Comparison of ENCODE assay signal across 20 cellular contexts in the genomic region with DNA sequence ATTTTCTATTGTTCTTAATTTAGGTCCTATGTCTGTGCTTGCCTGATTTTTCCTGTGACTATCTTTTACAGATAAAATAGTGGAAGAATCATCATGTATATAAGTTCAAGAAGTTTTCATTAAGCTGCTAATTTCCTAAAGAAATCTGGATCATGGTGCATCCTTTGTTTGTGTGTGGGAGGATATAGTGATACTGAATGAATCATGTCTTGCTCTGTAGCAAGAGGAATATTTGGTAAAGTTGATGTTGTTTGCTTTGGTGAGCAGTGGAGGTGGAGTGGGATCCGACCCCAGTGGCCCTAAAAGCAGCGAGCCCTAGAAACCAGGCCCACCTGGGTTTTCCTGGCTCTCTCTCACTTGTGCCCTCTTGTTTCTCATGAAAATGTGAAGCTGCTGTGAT.
DNase-seq lines count a peak whose midpoint lies in the region; ATAC-seq, FAIRE-seq and TF ChIP-seq lines count a peak whose summit lies in the region.
"Had no signal": no experiment of that assay in that cellular context is flagged by ENCODE, and none has a peak within 500 bp of the region (broad histone marks: within the 10 kb centered on the region; RNA-seq: fewer than 3 reads in every experiment).

No MANE protein-coding gene starts in this region.

- TF ChIP-seq POLR2A in stomach (IDR thresholded peaks at IDR 0.05) = no peak

- WGBS in stomach, 5 donors = 78 to 98% (median 94%) methylated on average over 2 of the region's 2 CpGs

- 0 out of 2 replicates have a peak overlapping the region, but pooled peaks have one; percentile 11 for H3K4me3 Mint-ChIP-seq in HFFc6
- H3K4me3 Mint-ChIP-seq: activated CD4-positive, alpha-beta memory T cell treated with anti-CD3 and anti-CD28 coated beads, Interleukin-2, amount 10 ng/mL, durations not matched to agents 7 days and 5 days had no signal

- peak overlapping the region; percentile 97 for H3K27ac Mint-ChIP-seq in HFFc6
- H3K27ac Mint-ChIP-seq: activated CD4-positive, alpha-beta memory T cell treated with anti-CD3 and anti-CD28 coated beads, Interleukin-2, amount 10 ng/mL, durations not matched to agents 7 days and 5 days had no signal

- in situ Hi-C loops in KBM-7 (cut with MboI; ENCODE audit: low pct_unique_long_range_greater_than_20kb, low sequenced_read_pairs) = no loop called here

- TF ChIP-seq EP300 in stomach (IDR thresholded peaks at IDR 0.05) = no peak

- peak overlapping the region; percentile 6 for H3K4me2 ChIP-seq in keratinocyte (ENCODE audit: control insufficient read depth, extremely low read depth, insufficient read depth, low read depth, low read length)
- H3K4me2 ChIP-seq: BLaER1 had no signal

- peak overlapping the region; percentile 77 for H3K27ac ChIP-seq in keratinocyte (ENCODE audit: control insufficient read depth, insufficient read depth, low read length)
- peak overlapping the region in 3 of 5 donors; percentile 77 to 83 (median 77) for H3K27ac ChIP-seq in stomach
- H3K27ac ChIP-seq: BLaER1, cardiac muscle cell, parathyroid adenoma had no signal

- H3K4me1 ChIP-seq in keratinocyte (ENCODE audit: control insufficient read depth, extremely low read depth, insufficient read depth, low read length) (peaks cover 55% of the 10 kb centered on the region), stomach (peaks cover 36 to 90% (median 68%) of the 10 kb centered on the region in 4 donors)

- peak; percentile 43 for FAIRE-seq in keratinocyte (lab: Jason Lieb, UNC)
- FAIRE-seq: G401.6, H54, urothelium cell line had no signal

- dilution Hi-C loops in keratinocyte (cut with MboI; ENCODE audit: extremely low pct_ligation_motif_present, low sequenced_read_pairs) = no loop called here

- no peaks in the 10 kb centered on the region for H4K20me1 ChIP-seq in keratinocyte (ENCODE audit: control insufficient read depth, extremely low read depth, insufficient read depth, low read length)

- TF ChIP-seq CTCF in HFFc6 (IDR thresholded peaks at IDR 0.05) = no peak
- no peak for TF ChIP-seq CTCF in keratinocyte (optimal IDR thresholded peaks at IDR 0.05 in 1 of 3, IDR thresholded peaks at IDR 0.05 in 1 of 3, conservative IDR thresholded peaks at IDR 0.05 in 1 of 3; ENCODE audit: extremely low read depth in 1 of 3, insufficient read depth in 2 of 3, low read length in 3 of 3)
- no peak for TF ChIP-seq CTCF in stomach (IDR thresholded peaks at IDR 0.05)

- no peak for DNase-seq in HFFc6
- peak; percentile 84 for DNase-seq in amniotic epithelial cell (ENCODE audit: low read depth)
- no peak for DNase-seq in keratinocyte (ENCODE audit: low read depth, low spot score)
- no peak for DNase-seq in stomach
- no peak for DNase-seq in KBM-7
- DNase-seq in posterior vena cava (ENCODE audit: low spot score) = no peak
- DNase-seq in NCI-H2196 (lab: John Stamatoyannopoulos, UW; ENCODE audit: unreplicated experiment) = no peak
- DNase-seq: activated CD4-positive, alpha-beta memory T cell treated with anti-CD3 and anti-CD28 coated beads, Interleukin-2, amount 10 ng/mL, durations not matched to agents 7 days and 5 days; activated effector memory CD4-positive, alpha-beta T cell treated with Interleukin-2 at 50 U/mL for 16 hours; MG63; NCI-H2029; NCI-H82; SHP77 treated with DMSO at 0.1 percent for 48 hours had no signal

- H3K79me2 ChIP-seq in keratinocyte (ENCODE audit: control insufficient read depth, insufficient read depth, low read length) = peaks cover 75% of the 10 kb centered on the region

- H3K27me3 Mint-ChIP-seq in HFFc6 (ENCODE audit: insufficient read depth) = peaks cover 3% of the 10 kb centered on the region; the same call in 1 of the 2 replicates
- H3K27me3 Mint-ChIP-seq: activated CD4-positive, alpha-beta memory T cell treated with anti-CD3 and anti-CD28 coated beads, Interleukin-2, amount 10 ng/mL, durations not matched to agents 7 days and 5 days had no signal

- intact Hi-C loops in stomach (cut with DNase I; ENCODE audit: low total_unique reads) (no loop called here), posterior vena cava (cut with DNase I) (no loop called here)

- H3K4me3 ChIP-seq in keratinocyte (ENCODE audit: control insufficient read depth in 2 of 3, extremely low read depth in 1 of 3, insufficient read depth in 2 of 3, low read depth in 1 of 3, low read length in 3 of 3) (no peak overlapping the region), stomach (no peak overlapping the region)
- H3K4me3 ChIP-seq: BLaER1, cardiac muscle cell, MG63 had no signal

- H3K9ac ChIP-seq in keratinocyte (ENCODE audit: control insufficient read depth, extremely low read depth, insufficient read depth, low read length) = no peak overlapping the region
- H3K9ac ChIP-seq: BLaER1, parathyroid adenoma had no signal

- H3K9me3 ChIP-seq in keratinocyte (ENCODE audit: control insufficient read depth, low read depth, low read length) (no peaks in the 10 kb centered on the region), stomach (no peaks in the 10 kb centered on the region)
- H3K9me3 ChIP-seq: BLaER1, MG63 had no signal

- H2AFZ ChIP-seq in keratinocyte (ENCODE audit: control insufficient read depth, low read length) = no peak overlapping the region
- H2AFZ ChIP-seq: parathyroid adenoma had no signal

- peaks cover 4% of the 10 kb centered on the region; the same call in 1 of the 2 replicates for H3K36me3 Mint-ChIP-seq in HFFc6 (ENCODE audit: low read depth)

- no peak for ATAC-seq in GM21529 (IDR thresholded peaks at IDR 0.05; ENCODE audit: unreplicated experiment)

- H3K9me1 ChIP-seq in keratinocyte (ENCODE audit: control insufficient read depth, extremely low read depth, insufficient read depth, low read length) = no peaks in the 10 kb centered on the region

- H3K36me3 ChIP-seq in keratinocyte (ENCODE audit: control insufficient read depth in 2 of 2, extremely low read depth in 1 of 2, insufficient read depth in 2 of 2, low read length in 2 of 2) (no peaks in the 10 kb centered on the region), stomach (no peaks in the 10 kb centered on the region)
- H3K36me3 ChIP-seq: cardiac muscle cell, MG63 had no signal

- H3K4me1 Mint-ChIP-seq in HFFc6 (ENCODE audit: low read depth) = peaks cover 79% of the 10 kb centered on the region
- H3K4me1 Mint-ChIP-seq: activated CD4-positive, alpha-beta memory T cell treated with anti-CD3 and anti-CD28 coated beads, Interleukin-2, amount 10 ng/mL, durations not matched to agents 7 days and 5 days had no signal

- H3K9me3 Mint-ChIP-seq in HFFc6 = no peaks in the 10 kb centered on the region
- H3K9me3 Mint-ChIP-seq: activated CD4-positive, alpha-beta memory T cell treated with anti-CD3 and anti-CD28 coated beads, Interleukin-2, amount 10 ng/mL, durations not matched to agents 7 days and 5 days had no signal

- H3K27me3 ChIP-seq in keratinocyte (ENCODE audit: control insufficient read depth, extremely low read depth, insufficient read depth, low read length) = no peaks in the 10 kb centered on the region
- H3K27me3 ChIP-seq in stomach = no peaks in the 10 kb centered on the region
- H3K27me3 ChIP-seq: BLaER1, cardiac muscle cell, MG63 had no signal
